In genomic region chr11:18106688-18107087, GRCh38 we compare ENCODE assay signal across 9 cellular contexts. TPM values are rescaled to one million over a fixed set of nuclear protein-coding genes. Genes with fewer than 3 reads are reported as not detected.
A peak's percentile ranks its signal among the peaks of the same experiment; 100 is the strongest.
DNase-seq lines count a peak whose midpoint lies in the region; ATAC-seq lines count a peak whose summit lies in the region.
"Had no signal": no experiment of that assay in that cellular context is flagged by ENCODE, and none has a peak within 500 bp of the region (broad histone marks: within the 10 kb centered on the region; RNA-seq: fewer than 3 reads in every experiment).

No MANE protein-coding gene starts in this region.

- intact Hi-C loops in naive thymus-derived CD4-positive, alpha-beta T cell (cut with micrococcal nuclease), result loop anchor here (1.0 to 10.0 kb wide), 18 partner anchors 93 to 1608 kb away; partner anchors contain the start of genes GTF2H1 (in 2 of the 2), HPS5 (in 2 of the 2), SPTY2D1 (in 2 of the 2) and TSG101 (in 2 of the 2)

- H3K4me1 Mint-ChIP-seq in activated naive CD8-positive, alpha-beta T cell treated with anti-CD3 and anti-CD28 coated beads, Interleukin-2, amount 10 ng/mL, durations not matched to agents 7 days and 5 days, result peaks cover 9% of the 10 kb centered on the region
- H3K4me1 Mint-ChIP-seq in naive thymus-derived CD4-positive, alpha-beta T cell, result peaks cover 16 to 47% (median 35%) of the 10 kb centered on the region in 7 donors

- DNase-seq in COLO829 (ENCODE audit: low spot score) (peak; percentile 81), HT1080 (ENCODE audit: low read depth) (peak; percentile 57), NCI-H2227 (lab: John Stamatoyannopoulos, UW; ENCODE audit: unreplicated experiment) (no peak), NCI-H1417 treated with DMSO at 0.1 percent for 48 hours (lab: John Stamatoyannopoulos, UW) (no peak), 8988T (no peak)
- no peak for DNase-seq in activated naive CD8-positive, alpha-beta T cell treated with anti-CD3 and anti-CD28 coated beads, Interleukin-2, amount 10 ng/mL, durations not matched to agents 7 days and 5 days
- no peak for DNase-seq in naive thymus-derived CD4-positive, alpha-beta T cell
- DNase-seq in activated CD4-positive, CD25-positive, alpha-beta regulatory T cell (lab: John Stamatoyannopoulos, UW), result no peak

- no peaks in the 10 kb centered on the region for H3K9me3 ChIP-seq in naive thymus-derived CD4-positive, alpha-beta T cell (ENCODE audit: control insufficient read depth in 2 of 3, low read length in 3 of 3)

- peak overlapping the region; percentile 93 for H3K4me3 ChIP-seq in naive thymus-derived CD4-positive, alpha-beta T cell (ENCODE audit: low read length)

- peaks cover 14 to 15% of the 10 kb centered on the region in 2 donors for H3K4me1 ChIP-seq in naive thymus-derived CD4-positive, alpha-beta T cell (ENCODE audit: control insufficient read depth in 2 of 2, insufficient read depth in 2 of 2, low read length in 2 of 2)

- CTCF ChIA-PET in naive thymus-derived CD4-positive, alpha-beta T cell (lab: Charles Lee), result interaction anchor here (0.7 to 3.2 kb wide), 12 partner anchors 9 to 570 kb away, joined by 3 to 19 read pairs (median 4); partner anchors contain the start of gene SERGEF

- POLR2A ChIA-PET in activated naive CD8-positive, alpha-beta T cell treated with anti-CD3 and anti-CD28 coated beads, Interleukin-2, amount 10 ng/mL, durations not matched to agents 7 days and 5 days (lab: Charles Lee), result interaction anchor here (0.9 to 1.3 kb wide), 5 partner anchors 9 to 528 kb away, joined by 3 to 6 read pairs (median 4); partner anchors contain the start of genes GTF2H1 and HPS5
- POLR2A ChIA-PET in naive thymus-derived CD4-positive, alpha-beta T cell (lab: Charles Lee), result interaction anchor here (0.7 to 1.3 kb wide), 4 partner anchors 93 to 420 kb away, joined by 3 to 11 read pairs (median 4); partner anchors contain the start of genes GTF2H1, HPS5, SERGEF and TSG101

- no peaks in the 10 kb centered on the region for H3K9me3 Mint-ChIP-seq in activated naive CD8-positive, alpha-beta T cell treated with anti-CD3 and anti-CD28 coated beads, Interleukin-2, amount 10 ng/mL, durations not matched to agents 7 days and 5 days
- H3K9me3 Mint-ChIP-seq in naive thymus-derived CD4-positive, alpha-beta T cell, result peaks cover 0 to 1% (median 0%) of the 10 kb centered on the region in 11 donors

- H3K36me3 ChIP-seq in naive thymus-derived CD4-positive, alpha-beta T cell (ENCODE audit: control insufficient read depth in 2 of 3, insufficient read depth in 3 of 3, low read length in 3 of 3), result peaks cover 0 to 5% (median 0%) of the 10 kb centered on the region in 3 experiments

- no peak overlapping the region for H3K27ac ChIP-seq in naive thymus-derived CD4-positive, alpha-beta T cell (ENCODE audit: low read depth, low read length)

- H3K27me3 ChIP-seq in naive thymus-derived CD4-positive, alpha-beta T cell (ENCODE audit: control insufficient read depth in 2 of 2, insufficient read depth in 2 of 2, low read length in 2 of 2), result no peaks in the 10 kb centered on the region

- H3K27ac Mint-ChIP-seq in activated naive CD8-positive, alpha-beta T cell treated with anti-CD3 and anti-CD28 coated beads, Interleukin-2, amount 10 ng/mL, durations not matched to agents 7 days and 5 days, result no peak overlapping the region
- H3K27ac Mint-ChIP-seq in naive thymus-derived CD4-positive, alpha-beta T cell, result peak overlapping the region in 2 of 9 donors; percentile 80 to 83

- H3K36me3 Mint-ChIP-seq in activated naive CD8-positive, alpha-beta T cell treated with anti-CD3 and anti-CD28 coated beads, Interleukin-2, amount 10 ng/mL, durations not matched to agents 7 days and 5 days, result peaks cover 10% of the 10 kb centered on the region
- peaks cover 0 to 14% (median 8%) of the 10 kb centered on the region in 5 donors for H3K36me3 Mint-ChIP-seq in naive thymus-derived CD4-positive, alpha-beta T cell

- H3K27me3 Mint-ChIP-seq in activated naive CD8-positive, alpha-beta T cell treated with anti-CD3 and anti-CD28 coated beads, Interleukin-2, amount 10 ng/mL, durations not matched to agents 7 days and 5 days, result peaks cover 10% of the 10 kb centered on the region
- H3K27me3 Mint-ChIP-seq in naive thymus-derived CD4-positive, alpha-beta T cell, result peaks cover 0 to 18% (median 3%) of the 10 kb centered on the region in 5 donors

- ATAC-seq in activated naive CD8-positive, alpha-beta T cell treated with anti-CD3 and anti-CD28 coated beads, Interleukin-2, amount 10 ng/mL, durations not matched to agents 7 days and 5 days (ENCODE audit: low read depth), result no peak
- no peak for ATAC-seq in naive thymus-derived CD4-positive, alpha-beta T cell

- peak overlapping the region; percentile 35 for H3K4me3 Mint-ChIP-seq in activated naive CD8-positive, alpha-beta T cell treated with anti-CD3 and anti-CD28 coated beads, Interleukin-2, amount 10 ng/mL, durations not matched to agents 7 days and 5 days
- peak overlapping the region; percentile 55 to 95 (median 92) for H3K4me3 Mint-ChIP-seq in naive thymus-derived CD4-positive, alpha-beta T cell

RNA-seq across cellular contexts. Expression of gene SAAL1, which starts 0.8 kb away (rescaled TPM):
- total RNA-seq in HT1080 (2014; rRNA removed; shearing (Covaris generic)), result 50.1 and 51.5 TPM in 2 replicates
- 48.6 and 52.7 TPM in 2 replicates for polyA plus RNA-seq in HT1080 (2015; cell fraction: cytosol; rRNA removed)
- 64.0 and 70.3 TPM in 2 replicates for polyA plus RNA-seq in HT1080 (2015; cell fraction: nucleus; rRNA removed)
- total RNA-seq in activated naive CD8-positive, alpha-beta T cell treated with anti-CD3 and anti-CD28 coated beads, Interleukin-2, amount 10 ng/mL, durations not matched to agents 7 days and 5 days, result 10 to 100 TPM; 24.0 to 27.0 TPM
- total RNA-seq in naive thymus-derived CD4-positive, alpha-beta T cell, result 10 to 100 TPM; 16.0 to 25.3 (median 19.3) TPM
- polyA plus RNA-seq in naive thymus-derived CD4-positive, alpha-beta T cell, result 10 to 100 TPM; 14.6 to 15.2 TPM

RNA-seq across cellular contexts. Expression of gene MRGPRX3, which starts 25.7 kb away (rescaled TPM):
- total RNA-seq in HT1080 (2014; rRNA removed; shearing (Covaris generic)), result 0.60 and 0.93 TPM in 2 replicates
- polyA plus RNA-seq in HT1080 (2015; cell fraction: cytosol; rRNA removed), result 0.14 and 0.51 TPM in 2 replicates
- 0.67 and 0.87 TPM in 2 replicates for polyA plus RNA-seq in HT1080 (2015; cell fraction: nucleus; rRNA removed)
- not detected for total RNA-seq in activated naive CD8-positive, alpha-beta T cell treated with anti-CD3 and anti-CD28 coated beads, Interleukin-2, amount 10 ng/mL, durations not matched to agents 7 days and 5 days
- total RNA-seq in naive thymus-derived CD4-positive, alpha-beta T cell, result not detected
- polyA plus RNA-seq in naive thymus-derived CD4-positive, alpha-beta T cell, result not detected
- total RNA-seq: omental fat pad had no signal

Comparison
In these comparisons a context has a peak if more than half of its experiments do, and no peak if none do; other contexts are left out.
1. DNase-seq: peak in COLO829 (single experiment) and HT1080 (single experiment); none in activated naive CD8-positive, alpha-beta T cell treated with anti-CD3 and anti-CD28 coated beads, Interleukin-2, amount 10 ng/mL, durations not matched to agents 7 days and 5 days (single experiment), naive thymus-derived CD4-positive, alpha-beta T cell (0 of 9), activated CD4-positive, CD25-positive, alpha-beta regulatory T cell (0 of 4), NCI-H2227 (single experiment), NCI-H1417 treated with DMSO at 0.1 percent for 48 hours (single experiment) and 8988T (single experiment).